In the genomic region with DNA sequence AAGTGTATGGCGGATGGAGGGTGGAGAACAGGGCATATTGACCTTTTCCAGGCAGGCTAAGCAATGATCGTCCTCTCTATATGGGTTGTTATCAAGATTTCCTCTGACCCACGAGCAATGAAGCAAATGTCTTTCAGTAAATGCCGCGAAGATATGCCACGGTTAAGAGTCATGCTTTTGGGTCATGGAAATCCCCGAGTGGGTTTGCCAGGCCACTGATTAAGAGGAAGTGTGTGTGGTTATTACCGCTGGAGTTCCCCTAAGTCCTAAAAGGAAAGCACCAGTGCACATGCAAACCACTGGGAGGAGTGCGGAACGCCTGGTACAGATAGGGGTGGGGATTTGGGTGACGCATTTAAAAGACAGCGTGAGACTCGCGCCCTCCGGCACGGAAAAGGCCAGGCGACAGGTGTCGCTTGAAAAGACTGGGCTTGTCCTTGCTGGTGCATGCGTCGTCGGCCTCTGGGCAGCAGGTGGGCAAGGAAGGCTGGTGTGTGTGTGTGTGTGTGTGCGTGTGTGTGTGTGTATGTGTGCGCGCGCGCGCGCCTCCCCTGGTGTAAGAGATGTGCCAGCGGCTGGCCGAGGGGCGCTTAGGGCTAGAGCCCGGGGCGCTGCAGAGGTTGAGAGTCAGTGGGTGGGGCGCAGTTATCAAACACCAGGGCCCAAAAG, we compare ENCODE assay signal across 1 cellular context.
A peak's percentile ranks its signal among the peaks of the same experiment; 100 is the strongest.
TF ChIP-seq lines count a peak whose summit lies in the region.

A gene (plus strand): TSS at position 386 of the 669 bp plus-strand sequence. CDS start 7,026 bp downstream, outside the sequence.

TF ChIP-seq in K562, 482 proteins besides CTCF, POLR2A, EP300 and RAD21 (continued from another document and continues in another):
- peak; percentile 71; the same call in 1 of the 2 replicates for TF ChIP-seq LARP7 (IDR thresholded peaks at IDR 0.05)
- no peak for TF ChIP-seq GABPB2 (CRISPR knock-in tag; conservative IDR thresholded peaks at IDR 0.05)
- no peak for TF ChIP-seq HNRNPH1 (optimal IDR thresholded peaks at IDR 0.05; ENCODE audit: low read depth, low read length)
- TF ChIP-seq, protein P1, sequence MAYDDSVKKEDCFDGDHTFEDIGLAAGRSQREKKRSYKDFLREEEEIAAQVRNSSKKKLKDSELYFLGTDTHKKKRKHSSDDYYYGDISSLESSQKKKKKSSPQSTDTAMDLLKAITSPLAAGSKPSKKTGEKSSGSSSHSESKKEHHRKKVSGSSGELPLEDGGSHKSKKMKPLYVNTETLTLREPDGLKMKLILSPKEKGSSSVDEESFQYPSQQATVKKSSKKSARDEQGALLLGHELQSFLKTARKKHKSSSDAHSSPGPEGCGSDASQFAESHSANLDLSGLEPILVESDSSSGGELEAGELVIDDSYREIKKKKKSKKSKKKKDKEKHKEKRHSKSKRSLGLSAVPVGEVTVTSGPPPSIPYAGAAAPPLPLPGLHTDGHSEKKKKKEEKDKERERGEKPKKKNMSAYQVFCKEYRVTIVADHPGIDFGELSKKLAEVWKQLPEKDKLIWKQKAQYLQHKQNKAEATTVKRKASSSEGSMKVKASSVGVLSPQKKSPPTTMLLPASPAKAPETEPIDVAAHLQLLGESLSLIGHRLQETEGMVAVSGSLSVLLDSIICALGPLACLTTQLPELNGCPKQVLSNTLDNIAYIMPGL (CRISPR knock-in tag; IDR thresholded peaks at IDR 0.05): no peak
- TF ChIP-seq CC2D1A (IDR thresholded peaks at IDR 0.05): no peak
- no peak for TF ChIP-seq SP2 (IDR thresholded peaks at IDR 0.05; ENCODE audit: extremely low read depth, low read depth, low read length, poor library complexity, severe bottlenecking)
- TF ChIP-seq SRSF1 (IDR thresholded peaks at IDR 0.05; ENCODE audit: low read depth, low read length): no peak
- no peak for TF ChIP-seq MEF2A (IDR thresholded peaks at IDR 0.05; ENCODE audit: control insufficient read depth, low read depth, low read length)
- TF ChIP-seq ZC3H8 (IDR thresholded peaks at IDR 0.05): no peak
- TF ChIP-seq HNRNPL (IDR thresholded peaks at IDR 0.05; ENCODE audit: low read depth, low read length): no peak
- no peak for TF ChIP-seq ZNF24 (IDR thresholded peaks at IDR 0.05)
- no peak for TF ChIP-seq RAD51 (IDR thresholded peaks at IDR 0.05; ENCODE audit: borderline replicate concordance, low read depth)
- TF ChIP-seq NFATC3 (IDR thresholded peaks at IDR 0.05): no peak
- TF ChIP-seq ZC3H11A (IDR thresholded peaks at IDR 0.05; ENCODE audit: low read depth, low read length): no peak
- TF ChIP-seq, protein P2, sequence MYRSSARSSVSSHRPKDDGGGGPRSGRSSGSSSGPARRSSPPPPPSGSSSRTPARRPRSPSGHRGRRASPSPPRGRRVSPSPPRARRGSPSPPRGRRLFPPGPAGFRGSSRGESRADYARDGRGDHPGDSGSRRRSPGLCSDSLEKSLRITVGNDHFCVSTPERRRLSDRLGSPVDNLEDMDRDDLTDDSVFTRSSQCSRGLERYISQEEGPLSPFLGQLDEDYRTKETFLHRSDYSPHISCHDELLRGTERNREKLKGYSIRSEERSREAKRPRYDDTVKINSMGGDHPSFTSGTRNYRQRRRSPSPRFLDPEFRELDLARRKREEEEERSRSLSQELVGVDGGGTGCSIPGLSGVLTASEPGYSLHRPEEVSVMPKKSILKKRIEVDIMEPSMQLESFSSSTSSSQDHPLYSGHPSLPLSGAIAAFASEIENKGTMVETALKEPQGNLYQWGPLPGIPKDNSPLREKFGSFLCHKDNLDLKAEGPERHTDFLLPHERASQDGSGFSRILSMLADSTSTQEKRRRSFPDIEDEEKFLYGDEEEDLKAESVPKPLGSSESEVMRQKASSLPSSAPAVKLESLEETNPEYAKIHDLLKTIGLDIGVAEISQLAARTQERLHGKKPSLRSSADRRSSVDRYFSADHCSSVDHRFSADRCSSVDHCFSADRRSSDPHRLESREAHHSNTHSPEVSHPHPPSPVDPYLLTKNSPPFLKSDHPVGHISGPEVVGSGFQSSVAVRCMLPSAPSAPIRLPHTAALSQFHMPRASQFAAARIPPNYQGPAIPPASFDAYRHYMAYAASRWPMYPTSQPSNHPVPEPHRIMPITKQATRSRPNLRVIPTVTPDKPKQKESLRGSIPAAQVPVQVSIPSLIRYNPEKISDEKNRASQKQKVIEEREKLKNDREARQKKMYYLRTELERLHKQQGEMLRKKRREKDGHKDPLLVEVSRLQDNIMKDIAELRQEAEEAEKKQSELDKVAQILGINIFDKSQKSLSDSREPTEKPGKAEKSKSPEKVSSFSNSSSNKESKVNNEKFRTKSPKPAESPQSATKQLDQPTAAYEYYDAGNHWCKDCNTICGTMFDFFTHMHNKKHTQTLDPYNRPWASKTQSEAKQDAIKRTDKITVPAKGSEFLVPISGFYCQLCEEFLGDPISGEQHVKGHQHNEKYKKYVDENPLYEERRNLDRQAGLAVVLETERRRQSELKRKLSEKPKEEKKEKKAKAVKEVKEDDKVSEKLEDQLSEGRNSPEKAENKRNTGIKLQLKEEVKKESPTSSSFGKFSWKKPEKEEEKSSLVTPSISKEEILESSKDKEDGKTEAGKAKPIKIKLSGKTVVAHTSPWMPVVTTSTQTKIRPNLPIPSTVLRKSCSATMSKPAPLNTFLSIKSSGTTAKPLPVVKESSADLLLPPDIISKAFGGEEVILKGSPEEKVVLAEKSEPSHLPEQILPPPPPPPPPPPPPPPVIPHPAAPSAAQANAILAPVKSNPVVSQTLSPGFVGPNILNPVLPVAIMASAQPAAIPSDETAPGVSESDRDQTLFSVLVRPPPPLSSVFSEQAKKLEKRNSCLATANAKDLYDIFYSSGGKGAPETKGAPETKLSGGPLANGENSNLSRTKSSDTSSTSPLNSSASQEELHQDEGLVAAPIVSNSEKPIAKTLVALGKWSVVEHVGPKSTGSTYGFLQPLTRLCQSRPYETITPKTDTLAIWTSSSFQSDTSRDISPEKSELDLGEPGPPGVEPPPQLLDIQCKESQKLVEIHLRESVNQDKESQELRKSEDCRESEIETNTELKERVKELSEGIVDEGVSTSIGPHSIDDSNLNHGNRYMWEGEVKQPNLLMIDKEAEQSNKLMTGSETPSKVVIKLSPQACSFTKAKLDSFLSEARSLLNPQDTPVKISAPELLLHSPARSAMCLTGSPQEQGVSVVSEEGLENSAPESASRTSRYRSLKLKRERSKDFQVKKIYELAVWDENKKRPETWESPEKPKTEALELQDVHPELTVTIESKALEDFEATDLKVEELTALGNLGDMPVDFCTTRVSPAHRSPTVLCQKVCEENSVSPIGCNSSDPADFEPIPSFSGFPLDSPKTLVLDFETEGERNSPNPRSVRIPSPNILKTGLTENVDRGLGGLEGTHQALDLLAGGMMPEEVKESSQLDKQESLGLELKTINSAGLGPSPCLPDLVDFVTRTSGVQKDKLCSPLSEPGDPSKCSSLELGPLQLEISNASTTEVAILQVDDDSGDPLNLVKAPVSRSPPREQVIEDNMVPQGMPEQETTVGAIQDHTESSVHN (IDR thresholded peaks at IDR 0.05; ENCODE audit: borderline replicate concordance in 1 of 2, low read depth in 1 of 2): no peak
- no peak for TF ChIP-seq SMAD1 (IDR thresholded peaks at IDR 0.05; ENCODE audit: low read depth, low read length, partially characterized antibody)
- no peak for TF ChIP-seq ZNF274 (IDR thresholded peaks at IDR 0.05; ENCODE audit: borderline replicate concordance, low read depth, low read length)
- no peak for TF ChIP-seq ZNF785 (CRISPR knock-in tag; IDR thresholded peaks at IDR 0.05)
- no peak for TF ChIP-seq GTF2A2 (tag; IDR thresholded peaks at IDR 0.05)
- TF ChIP-seq JUND (IDR thresholded peaks at IDR 0.05; ENCODE audit: borderline replicate concordance, low read depth, low read length): 0 out of 2 replicates have a peak, but pooled peaks have one; percentile 27
- TF ChIP-seq JUND (tag; IDR thresholded peaks at IDR 0.05; ENCODE audit: borderline replicate concordance, low read depth, low read length): peak; percentile 61; the same call in 1 of the 3 replicates
- TF ChIP-seq, protein P3, sequence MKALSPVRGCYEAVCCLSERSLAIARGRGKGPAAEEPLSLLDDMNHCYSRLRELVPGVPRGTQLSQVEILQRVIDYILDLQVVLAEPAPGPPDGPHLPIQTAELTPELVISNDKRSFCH (CRISPR knock-in tag; IDR thresholded peaks at IDR 0.05): no peak
- TF ChIP-seq, protein P3 (tag; IDR thresholded peaks at IDR 0.05): peak; percentile 64
- TF ChIP-seq TRIM24 (IDR thresholded peaks at IDR 0.05): 0 out of 4 replicates have a peak, but pooled peaks of 1 of the 2 experiments have one; percentile 38
- TF ChIP-seq KLF1 (tag; IDR thresholded peaks at IDR 0.05): no peak
- TF ChIP-seq, protein P4, sequence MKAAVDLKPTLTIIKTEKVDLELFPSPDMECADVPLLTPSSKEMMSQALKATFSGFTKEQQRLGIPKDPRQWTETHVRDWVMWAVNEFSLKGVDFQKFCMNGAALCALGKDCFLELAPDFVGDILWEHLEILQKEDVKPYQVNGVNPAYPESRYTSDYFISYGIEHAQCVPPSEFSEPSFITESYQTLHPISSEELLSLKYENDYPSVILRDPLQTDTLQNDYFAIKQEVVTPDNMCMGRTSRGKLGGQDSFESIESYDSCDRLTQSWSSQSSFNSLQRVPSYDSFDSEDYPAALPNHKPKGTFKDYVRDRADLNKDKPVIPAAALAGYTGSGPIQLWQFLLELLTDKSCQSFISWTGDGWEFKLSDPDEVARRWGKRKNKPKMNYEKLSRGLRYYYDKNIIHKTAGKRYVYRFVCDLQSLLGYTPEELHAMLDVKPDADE (conservative IDR thresholded peaks at IDR 0.05; ENCODE audit: control insufficient read depth, low read depth, low read length): no peak
- TF ChIP-seq, protein P5, sequence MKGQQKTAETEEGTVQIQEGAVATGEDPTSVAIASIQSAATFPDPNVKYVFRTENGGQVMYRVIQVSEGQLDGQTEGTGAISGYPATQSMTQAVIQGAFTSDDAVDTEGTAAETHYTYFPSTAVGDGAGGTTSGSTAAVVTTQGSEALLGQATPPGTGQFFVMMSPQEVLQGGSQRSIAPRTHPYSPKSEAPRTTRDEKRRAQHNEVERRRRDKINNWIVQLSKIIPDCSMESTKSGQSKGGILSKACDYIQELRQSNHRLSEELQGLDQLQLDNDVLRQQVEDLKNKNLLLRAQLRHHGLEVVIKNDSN (CRISPR knock-in tag; IDR thresholded peaks at IDR 0.05): no peak
- TF ChIP-seq ZNF764 (CRISPR knock-in tag; IDR thresholded peaks at IDR 0.05; ENCODE audit: low read depth): peak; percentile 75
- TF ChIP-seq POLR2G (IDR thresholded peaks at IDR 0.05; ENCODE audit: low read depth, low read length): peak; percentile 30; the same call in 1 of the 2 replicates
- TF ChIP-seq, protein P6, sequence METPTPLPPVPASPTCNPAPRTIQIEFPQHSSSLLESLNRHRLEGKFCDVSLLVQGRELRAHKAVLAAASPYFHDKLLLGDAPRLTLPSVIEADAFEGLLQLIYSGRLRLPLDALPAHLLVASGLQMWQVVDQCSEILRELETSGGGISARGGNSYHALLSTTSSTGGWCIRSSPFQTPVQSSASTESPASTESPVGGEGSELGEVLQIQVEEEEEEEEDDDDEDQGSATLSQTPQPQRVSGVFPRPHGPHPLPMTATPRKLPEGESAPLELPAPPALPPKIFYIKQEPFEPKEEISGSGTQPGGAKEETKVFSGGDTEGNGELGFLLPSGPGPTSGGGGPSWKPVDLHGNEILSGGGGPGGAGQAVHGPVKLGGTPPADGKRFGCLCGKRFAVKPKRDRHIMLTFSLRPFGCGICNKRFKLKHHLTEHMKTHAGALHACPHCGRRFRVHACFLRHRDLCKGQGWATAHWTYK (CRISPR knock-in tag; IDR thresholded peaks at IDR 0.05): no peak
- TF ChIP-seq, protein P7, sequence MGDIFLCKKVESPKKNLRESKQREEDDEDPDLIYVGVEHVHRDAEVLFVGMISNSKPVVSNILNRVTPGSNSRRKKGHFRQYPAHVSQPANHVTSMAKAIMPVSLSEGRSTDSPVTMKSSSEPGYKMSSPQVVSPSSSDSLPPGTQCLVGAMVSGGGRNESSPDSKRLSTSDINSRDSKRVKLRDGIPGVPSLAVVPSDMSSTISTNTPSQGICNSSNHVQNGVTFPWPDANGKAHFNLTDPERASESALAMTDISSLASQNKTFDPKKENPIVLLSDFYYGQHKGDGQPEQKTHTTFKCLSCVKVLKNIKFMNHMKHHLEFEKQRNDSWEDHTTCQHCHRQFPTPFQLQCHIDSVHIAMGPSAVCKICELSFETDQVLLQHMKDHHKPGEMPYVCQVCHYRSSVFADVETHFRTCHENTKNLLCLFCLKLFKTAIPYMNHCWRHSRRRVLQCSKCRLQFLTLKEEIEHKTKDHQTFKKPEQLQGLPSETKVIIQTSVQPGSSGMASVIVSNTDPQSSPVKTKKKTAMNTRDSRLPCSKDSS (IDR thresholded peaks at IDR 0.05; ENCODE audit: low read depth, partially characterized antibody): no peak
- TF ChIP-seq ZNF583 (CRISPR knock-in tag; IDR thresholded peaks at IDR 0.05): no peak
- TF ChIP-seq, protein P8, sequence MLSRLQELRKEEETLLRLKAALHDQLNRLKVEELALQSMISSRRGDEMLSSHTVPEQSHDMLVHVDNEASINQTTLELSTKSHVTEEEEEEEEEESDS (CRISPR knock-in tag; IDR thresholded peaks at IDR 0.05): no peak
- no peak for TF ChIP-seq TAF1 (IDR thresholded peaks at IDR 0.05; ENCODE audit: control insufficient read depth, extremely low read depth, insufficient read depth, low read length, severe bottlenecking)
- TF ChIP-seq GATAD2B (IDR thresholded peaks at IDR 0.05; ENCODE audit: borderline replicate concordance): no peak
- TF ChIP-seq, protein P9, sequence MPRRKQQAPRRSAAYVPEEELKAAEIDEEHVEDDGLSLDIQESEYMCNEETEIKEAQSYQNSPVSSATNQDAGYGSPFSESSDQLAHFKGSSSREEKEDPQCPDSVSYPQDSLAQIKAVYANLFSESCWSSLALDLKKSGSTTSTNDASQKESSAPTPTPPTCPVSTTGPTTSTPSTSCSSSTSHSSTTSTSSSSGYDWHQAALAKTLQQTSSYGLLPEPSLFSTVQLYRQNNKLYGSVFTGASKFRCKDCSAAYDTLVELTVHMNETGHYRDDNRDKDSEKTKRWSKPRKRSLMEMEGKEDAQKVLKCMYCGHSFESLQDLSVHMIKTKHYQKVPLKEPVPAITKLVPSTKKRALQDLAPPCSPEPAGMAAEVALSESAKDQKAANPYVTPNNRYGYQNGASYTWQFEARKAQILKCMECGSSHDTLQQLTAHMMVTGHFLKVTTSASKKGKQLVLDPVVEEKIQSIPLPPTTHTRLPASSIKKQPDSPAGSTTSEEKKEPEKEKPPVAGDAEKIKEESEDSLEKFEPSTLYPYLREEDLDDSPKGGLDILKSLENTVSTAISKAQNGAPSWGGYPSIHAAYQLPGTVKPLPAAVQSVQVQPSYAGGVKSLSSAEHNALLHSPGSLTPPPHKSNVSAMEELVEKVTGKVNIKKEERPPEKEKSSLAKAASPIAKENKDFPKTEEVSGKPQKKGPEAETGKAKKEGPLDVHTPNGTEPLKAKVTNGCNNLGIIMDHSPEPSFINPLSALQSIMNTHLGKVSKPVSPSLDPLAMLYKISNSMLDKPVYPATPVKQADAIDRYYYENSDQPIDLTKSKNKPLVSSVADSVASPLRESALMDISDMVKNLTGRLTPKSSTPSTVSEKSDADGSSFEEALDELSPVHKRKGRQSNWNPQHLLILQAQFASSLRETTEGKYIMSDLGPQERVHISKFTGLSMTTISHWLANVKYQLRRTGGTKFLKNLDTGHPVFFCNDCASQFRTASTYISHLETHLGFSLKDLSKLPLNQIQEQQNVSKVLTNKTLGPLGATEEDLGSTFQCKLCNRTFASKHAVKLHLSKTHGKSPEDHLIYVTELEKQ (CRISPR knock-in tag; IDR thresholded peaks at IDR 0.05): no peak
- no peak for TF ChIP-seq KLF10 (CRISPR knock-in tag; IDR thresholded peaks at IDR 0.05)
